Comparison of ENCODE assay signal across 21 cellular contexts in genomic region chr14:55356913-55357312, GRCh38. TPM values are rescaled to one million over a fixed set of nuclear protein-coding genes. Genes with fewer than 3 reads are reported as not detected.
DNase-seq lines count a peak whose midpoint lies in the region; ATAC-seq and TF ChIP-seq lines count a peak whose summit lies in the region.
"Had no signal": no experiment of that assay in that cellular context is flagged by ENCODE, and none has a peak within 500 bp of the region (broad histone marks: within the 10 kb centered on the region; RNA-seq: fewer than 3 reads in every experiment).

No MANE protein-coding gene starts in this region.

- H3K9me3 Mint-ChIP-seq in neural crest cell, result no peaks in the 10 kb centered on the region
- H3K9me3 Mint-ChIP-seq in activated naive CD4-positive, alpha-beta T cell treated with anti-CD3 and anti-CD28 coated beads, Interleukin-2, amount 10 ng/mL, durations not matched to agents 7 days and 5 days, result no peaks in the 10 kb centered on the region
- H3K9me3 Mint-ChIP-seq: CD8-positive, alpha-beta T cell; dendritic cell treated with granulocyte-macrophage colony-stimulating factor and Interleukin-4, amounts not matched to agents 40 ng/mL and 50 ng/mL, for 4 days; H9 had no signal

- H3K36me3 Mint-ChIP-seq in neural crest cell (ENCODE audit: low read depth), result no peaks in the 10 kb centered on the region
- H3K36me3 Mint-ChIP-seq in activated naive CD4-positive, alpha-beta T cell treated with anti-CD3 and anti-CD28 coated beads, Interleukin-2, amount 10 ng/mL, durations not matched to agents 7 days and 5 days, result peaks cover 7% of the 10 kb centered on the region

- H3K4me1 Mint-ChIP-seq in neural crest cell, result no peaks in the 10 kb centered on the region
- peaks cover 22% of the 10 kb centered on the region for H3K4me1 Mint-ChIP-seq in activated naive CD4-positive, alpha-beta T cell treated with anti-CD3 and anti-CD28 coated beads, Interleukin-2, amount 10 ng/mL, durations not matched to agents 7 days and 5 days

- TF ChIP-seq CTCF in neural crest cell (conservative IDR thresholded peaks at IDR 0.05), result no peak

- peak overlapping the region; percentile 6 for H3K27ac Mint-ChIP-seq in neural crest cell (ENCODE audit: unreplicated experiment)
- no peak overlapping the region for H3K27ac Mint-ChIP-seq in activated naive CD4-positive, alpha-beta T cell treated with anti-CD3 and anti-CD28 coated beads, Interleukin-2, amount 10 ng/mL, durations not matched to agents 7 days and 5 days
- H3K27ac Mint-ChIP-seq: CD8-positive, alpha-beta T cell; dendritic cell treated with granulocyte-macrophage colony-stimulating factor and Interleukin-4, amounts not matched to agents 40 ng/mL and 50 ng/mL, for 4 days had no signal

- peak; percentile 21 for DNase-seq in HT1080 (ENCODE audit: low read depth)
- DNase-seq in NCI-H1092 (lab: John Stamatoyannopoulos, UW), result peak; percentile 41
- peak; percentile 73 to 77 for DNase-seq in SHP77 (lab: John Stamatoyannopoulos, UW)
- DNase-seq in neural crest cell (ENCODE audit: low read depth, low spot score), result no peak
- DNase-seq in activated naive CD4-positive, alpha-beta T cell treated with anti-CD3 and anti-CD28 coated beads, Interleukin-2, amount 10 ng/mL, durations not matched to agents 7 days and 5 days, result no peak
- DNase-seq in anterior cingulate cortex (lab: John Stamatoyannopoulos, UW), result no peak
- DNase-seq: activated CD4-positive, alpha-beta T cell treated with anti-CD3 and anti-CD28 coated beads for 48 hours; activated gamma-delta T cell; adrenal gland; CD8-positive, alpha-beta T cell; DMS79 treated with DMSO at 0.1 percent for 48 hours; H9; heart left ventricle; NCI-H1436 treated with DMSO at 0.1 percent for 48 hours; NCI-H226; nucleus accumbens; stimulated activated CD4-positive, alpha-beta T cell treated with anti-CD3 and anti-CD28 coated beads, Interleukin-4, amount 100 ng/mL, for 4 hours; stomach; trophoblast cell had no signal

- H3K27me3 Mint-ChIP-seq in neural crest cell (ENCODE audit: low read depth), result no peaks in the 10 kb centered on the region
- no peaks in the 10 kb centered on the region for H3K27me3 Mint-ChIP-seq in activated naive CD4-positive, alpha-beta T cell treated with anti-CD3 and anti-CD28 coated beads, Interleukin-2, amount 10 ng/mL, durations not matched to agents 7 days and 5 days
- H3K27me3 Mint-ChIP-seq: dendritic cell treated with granulocyte-macrophage colony-stimulating factor and Interleukin-4, amounts not matched to agents 40 ng/mL and 50 ng/mL, for 4 days had no signal

- CTCF ChIA-PET in activated naive CD4-positive, alpha-beta T cell treated with anti-CD3 and anti-CD28 coated beads, Interleukin-2, amount 10 ng/mL, durations not matched to agents 7 days and 5 days (lab: Charles Lee), result interaction anchor here (0.6 to 10.9 kb wide), 7 partner anchors 18 to 144 kb away, joined by 3 to 139 read pairs (median 29); partner anchors contain the start of gene FBXO34

- ATAC-seq in HG02642 (IDR thresholded peaks at IDR 0.05; ENCODE audit: poor library complexity, unreplicated experiment), result no peak
- ATAC-seq: CD8-positive, alpha-beta T cell had no signal

- no peak overlapping the region for H3K4me3 Mint-ChIP-seq in neural crest cell
- H3K4me3 Mint-ChIP-seq in activated naive CD4-positive, alpha-beta T cell treated with anti-CD3 and anti-CD28 coated beads, Interleukin-2, amount 10 ng/mL, durations not matched to agents 7 days and 5 days, result no peak overlapping the region
- H3K4me3 Mint-ChIP-seq: CD8-positive, alpha-beta T cell; dendritic cell treated with granulocyte-macrophage colony-stimulating factor and Interleukin-4, amounts not matched to agents 40 ng/mL and 50 ng/mL, for 4 days; H9 had no signal

RNA-seq across cellular contexts. Expression of gene ATG14, which starts 54.7 kb away (rescaled TPM):
- 8.0 and 9.5 TPM in 2 replicates for total RNA-seq in HT1080 (2014; rRNA removed; shearing (Covaris generic))
- 4.8 and 6.9 TPM in 2 replicates for polyA plus RNA-seq in HT1080 (2015; cell fraction: cytosol; rRNA removed)
- 14.2 and 14.3 TPM in 2 replicates for polyA plus RNA-seq in HT1080 (2015; cell fraction: nucleus; rRNA removed)
- 8.9 and 9.0 TPM in 2 replicates for total RNA-seq in neural crest cell

Comparison
In these comparisons a context has a peak if more than half of its experiments do, and no peak if none do; other contexts are left out.
1. DNase-seq: peak in HT1080 (single experiment), NCI-H1092 (single experiment) and SHP77 (2 of 2); none in neural crest cell (single experiment), activated naive CD4-positive, alpha-beta T cell treated with anti-CD3 and anti-CD28 coated beads, Interleukin-2, amount 10 ng/mL, durations not matched to agents 7 days and 5 days (single experiment) and anterior cingulate cortex (0 of 58).